In the genomic region with DNA sequence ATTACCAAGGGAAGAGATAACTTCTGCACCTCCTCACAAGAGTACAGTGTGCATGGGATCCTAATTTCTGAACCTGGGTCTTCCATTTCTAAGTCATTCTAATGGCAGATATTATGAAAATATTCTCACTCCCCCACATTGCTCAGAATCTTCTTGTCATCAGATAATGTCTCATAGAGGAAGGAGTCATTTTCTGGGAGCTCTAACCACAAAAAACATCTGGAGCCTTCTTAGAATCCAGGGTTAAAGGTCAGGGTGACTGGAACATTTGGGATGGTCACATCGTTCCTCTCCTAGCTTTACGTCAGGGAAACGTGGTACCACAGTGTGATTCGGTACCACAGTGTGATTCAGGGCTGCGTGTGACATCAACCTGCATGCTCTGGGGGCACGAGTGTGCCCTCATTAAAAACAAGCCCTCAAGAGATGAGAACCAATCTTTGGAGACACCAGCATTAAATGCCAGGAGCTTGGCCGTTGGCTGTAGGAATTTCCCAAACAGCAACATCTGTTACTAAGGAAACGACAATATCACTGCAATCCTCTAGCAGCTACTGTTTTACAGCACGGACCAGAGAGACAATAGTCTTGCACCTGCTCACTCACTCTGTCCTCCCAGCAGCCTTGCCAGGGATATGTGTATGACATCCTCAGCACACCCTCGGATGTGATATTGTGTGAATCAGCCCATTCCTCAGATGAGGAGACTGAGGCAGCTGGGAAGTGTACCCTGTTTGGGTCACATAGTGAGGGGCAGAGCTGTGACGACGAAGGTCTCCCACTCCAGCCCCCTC, we compare ENCODE assay signal across 10 cellular contexts.
DNase-seq lines count a peak whose midpoint lies in the region; ATAC-seq and TF ChIP-seq lines count a peak whose summit lies in the region.
"Had no signal": no experiment of that assay in that cellular context is flagged by ENCODE, and none has a peak within 500 bp of the region (broad histone marks: within the 10 kb centered on the region; RNA-seq: fewer than 3 reads in every experiment).

No MANE protein-coding gene starts in this region.

- peak overlapping the region; percentile 60 to 95 for H3K27ac Mint-ChIP-seq in natural killer cell
- H3K27ac Mint-ChIP-seq: IgD-negative memory B cell had no signal

- no peaks in the 10 kb centered on the region for H4K20me1 ChIP-seq in BLaER1 treated with 17β-estradiol and CSF1 and Interleukin-3, amounts not matched to agents 10 nM and 100 nM

- H3K9me3 ChIP-seq in BLaER1 treated with 17β-estradiol and CSF1 and Interleukin-3, amounts not matched to agents 10 nM and 100 nM (replicated peaks in 1 of 11), result peaks cover 0 to 13% (median 10%) of the 10 kb centered on the region in 11 experiments; a peak in 15 of 22 replicates
- H3K9me3 ChIP-seq in WERI-Rb-1 (ENCODE audit: severe bottlenecking), result peaks cover 4% of the 10 kb centered on the region

- peaks cover 3 to 4% of the 10 kb centered on the region in 2 donors for H3K27me3 Mint-ChIP-seq in natural killer cell (ENCODE audit: low read depth in 2 of 2)

- intact Hi-C loops in natural killer cell (cut with micrococcal nuclease), result no loop called here

- H3K36me3 ChIP-seq in BLaER1 treated with 17β-estradiol and CSF1 and Interleukin-3, amounts not matched to agents 10 nM and 100 nM, result no peaks in the 10 kb centered on the region
- H3K36me3 ChIP-seq in WERI-Rb-1, result no peaks in the 10 kb centered on the region

- no peaks in the 10 kb centered on the region for H3K9me3 Mint-ChIP-seq in natural killer cell

- H3K4me3 Mint-ChIP-seq in natural killer cell, result peak overlapping the region; percentile 82

- H3K9ac ChIP-seq in BLaER1 treated with 17β-estradiol and CSF1 and Interleukin-3, amounts not matched to agents 10 nM and 100 nM, result peak overlapping the region in 10 of 11 experiments; percentile 40 to 71 (median 60); a peak in 19 of 22 replicates

- peaks cover 16 to 17% of the 10 kb centered on the region in 2 donors for H3K4me1 Mint-ChIP-seq in natural killer cell

- peak overlapping the region; percentile 61 to 90 (median 78) for H3K4me2 ChIP-seq in BLaER1 treated with 17β-estradiol and CSF1 and Interleukin-3, amounts not matched to agents 10 nM and 100 nM

- no peaks in the 10 kb centered on the region for H3K27me3 ChIP-seq in BLaER1 treated with 17β-estradiol and CSF1 and Interleukin-3, amounts not matched to agents 10 nM and 100 nM
- H3K27me3 ChIP-seq in WERI-Rb-1 (ENCODE audit: insufficient read depth, low read depth, severe bottlenecking), result no peaks in the 10 kb centered on the region

- ATAC-seq in natural killer cell, result peak; percentile 62 to 74 (median 73)
- ATAC-seq: GM12878 had no signal

- H3K27ac ChIP-seq in BLaER1 treated with 17β-estradiol and CSF1 and Interleukin-3, amounts not matched to agents 10 nM and 100 nM, result peak overlapping the region; percentile 64 to 83 (median 75); a peak in 20 of 22 replicates
- no peak overlapping the region for H3K27ac ChIP-seq in WERI-Rb-1

- peaks cover 90 to 99% (median 97%) of the 10 kb centered on the region in 10 experiments for H3K4me1 ChIP-seq in BLaER1 treated with 17β-estradiol and CSF1 and Interleukin-3, amounts not matched to agents 10 nM and 100 nM

- H3K36me3 Mint-ChIP-seq in natural killer cell, result no peaks in the 10 kb centered on the region
- H3K36me3 Mint-ChIP-seq: IgD-negative memory B cell had no signal

- H3K4me3 ChIP-seq in BLaER1 treated with 17β-estradiol and CSF1 and Interleukin-3, amounts not matched to agents 10 nM and 100 nM, result peak overlapping the region in 2 of 10 experiments; percentile 11 to 41; a peak in 1 of 20 replicates
- H3K4me3 ChIP-seq in WERI-Rb-1 (ENCODE audit: low read depth, low read length), result no peak overlapping the region
- H3K4me3 ChIP-seq: GM12878 had no signal

- peak; percentile 61 for DNase-seq in NCI-H2029 (lab: John Stamatoyannopoulos, UW)
- peak; percentile 79 to 89 for DNase-seq in dermis microvascular lymphatic vessel endothelial cell (ENCODE audit: low read depth in 2 of 2)
- DNase-seq in natural killer cell, result no peak
- DNase-seq in NCI-H226, result no peak
- no peak for DNase-seq in WERI-Rb-1
- DNase-seq in NCI-H526 treated with DMSO at 0.1 percent for 48 hours (lab: John Stamatoyannopoulos, UW), result no peak
- no peak for DNase-seq in inferior parietal cortex (ENCODE audit: extremely low spot score)

- no peak for TF ChIP-seq CTCF in natural killer cell (IDR thresholded peaks at IDR 0.05)
- no peak for TF ChIP-seq CTCF in WERI-Rb-1 (IDR thresholded peaks at IDR 0.05; ENCODE audit: low read depth, low read length)

Comparison
In these comparisons a context has a peak if more than half of its experiments do, and no peak if none do; other contexts are left out.
1. DNase-seq: peak in NCI-H2029 (single experiment) and dermis microvascular lymphatic vessel endothelial cell (2 of 2); none in natural killer cell (single experiment), NCI-H226 (single experiment), WERI-Rb-1 (single experiment), NCI-H526 treated with DMSO at 0.1 percent for 48 hours (single experiment) and inferior parietal cortex (single experiment).